In the genomic region with DNA sequence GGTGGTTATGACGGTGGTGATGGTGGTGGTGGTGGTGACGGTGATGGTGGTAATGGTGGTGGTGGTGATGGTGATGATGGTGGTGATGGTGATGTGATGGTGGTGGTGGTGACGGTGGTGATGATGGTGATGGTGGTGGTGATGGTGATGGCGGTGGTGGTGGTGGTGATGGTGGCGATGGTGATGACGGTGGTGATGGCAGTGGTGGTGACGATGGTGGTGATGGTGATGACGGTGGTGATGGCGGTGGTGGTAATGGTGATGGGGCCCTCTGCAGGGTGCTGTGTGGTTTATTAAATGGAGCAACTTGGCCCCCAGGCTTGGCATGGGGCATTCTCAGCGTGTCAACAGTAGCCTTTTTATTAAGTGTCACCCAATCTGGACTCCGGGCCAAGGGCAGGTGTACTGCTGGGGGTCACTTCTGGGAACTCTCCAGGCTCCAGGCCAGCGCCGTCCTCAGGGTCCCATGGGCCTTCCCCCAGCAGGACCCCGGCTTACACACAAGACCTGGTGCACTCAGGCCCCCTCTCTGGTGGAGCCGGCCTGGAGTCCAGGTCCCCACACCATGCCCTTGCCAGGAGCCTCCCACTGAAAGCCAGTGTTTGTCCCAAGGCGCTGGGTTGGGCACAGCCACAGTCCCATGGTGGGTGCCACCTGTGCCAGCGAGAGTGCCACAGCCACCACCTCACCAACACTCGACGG, we compare ENCODE assay signal across 35 cellular contexts. TPM values are rescaled to one million over a fixed set of nuclear protein-coding genes. Genes with fewer than 3 reads are reported as not detected.
"Had no signal": no experiment of that assay in that cellular context is flagged by ENCODE, and none has a peak within 500 bp of the region (broad histone marks: within the 10 kb centered on the region; RNA-seq: fewer than 3 reads in every experiment).

No MANE protein-coding gene starts in this region.

- DNase-seq: dorsolateral prefrontal cortex; effector CD4-positive, alpha-beta T cell; foreskin fibroblast; gastrocnemius medialis; heart left ventricle; left cardiac atrium; left lung; mesenchymal stem cell; naive thymus-derived CD4-positive, alpha-beta T cell; pancreas; retina; stimulated activated CD4-positive, alpha-beta T cell treated with anti-CD3 and anti-CD28 coated beads, Interleukin-12 subunit alpha, Interleukin-12 subunit beta, amount 100 ng/mL, for 4 hours; stimulated activated CD4-positive, alpha-beta T cell treated with anti-CD3 and anti-CD28 coated beads, Interleukin-1b, Interleukin-23, amount 100 ng/mL, for 48 hours; stimulated activated CD4-positive, alpha-beta T cell treated with anti-CD3 and anti-CD28 coated beads, Interleukin-4, amount 100 ng/mL, for 1 hour; stimulated activated CD8-positive, alpha-beta memory T cell treated with anti-CD3 and anti-CD28 coated beads, Interleukin-4, amount 100 ng/mL, for 48 hours; stimulated activated naive CD4-positive, alpha-beta T cell treated with Interleukin-2 at 50 U/mL for 16 hours; stomach; testis; tibial artery had no signal

- H3K9me3 Mint-ChIP-seq: mesothelial cell of epicardium, nephron, type B pancreatic cell had no signal

- H3K36me3 ChIP-seq: gastrocnemius medialis, pancreas had no signal

- ATAC-seq: gastrocnemius medialis; heart left ventricle; left cardiac atrium; left lung; naive thymus-derived CD4-positive, alpha-beta T cell; pancreas; sciatic nerve had no signal

- H3K4me3 Mint-ChIP-seq: mesothelial cell of epicardium, nephron, type B pancreatic cell had no signal

- FAIRE-seq: colon, islet of Langerhans, pancreas had no signal

- H3K9me3 ChIP-seq: gastrocnemius medialis, heart left ventricle, left lung, neutrophil, pancreas, stomach, testis, tibial artery had no signal

- H3K4me1 Mint-ChIP-seq: mesothelial cell of epicardium, nephron had no signal

- H3K36me3 Mint-ChIP-seq: type B pancreatic cell had no signal

- H3K27me3 ChIP-seq: dorsolateral prefrontal cortex, gastrocnemius medialis, heart left ventricle, hepatocyte, left lung, neutrophil, pancreas, stomach, testis, tibial artery had no signal

- H2AFZ ChIP-seq: hepatocyte had no signal

- H3K4me2 ChIP-seq: hepatocyte, smooth muscle cell had no signal

- H3K27ac ChIP-seq: dorsolateral prefrontal cortex, gastrocnemius medialis, heart left ventricle, hepatocyte, left lung, neutrophil, pancreas, stomach, testis, tibial artery had no signal

- H3K4me3 ChIP-seq: dorsolateral prefrontal cortex, gastrocnemius medialis, heart left ventricle, hepatocyte, left lung, pancreas, smooth muscle cell, stomach, testis, tibial artery had no signal

- H3K4me1 ChIP-seq: gastrocnemius medialis, heart left ventricle, left lung, pancreas, stomach, testis, tibial artery had no signal

- H3K27me3 Mint-ChIP-seq: naive thymus-derived CD4-positive, alpha-beta T cell; type B pancreatic cell had no signal

- H3K27ac Mint-ChIP-seq: mesothelial cell of epicardium; naive thymus-derived CD4-positive, alpha-beta T cell; nephron had no signal

RNA-seq across cellular contexts. Expression of a gene that starts 29.1 kb away (rescaled TPM):
- total RNA-seq: gastrocnemius medialis; glomerular endothelial cell; heart left ventricle; kidney epithelial cell; left cardiac atrium; lung microvascular endothelial cell; naive thymus-derived CD4-positive, alpha-beta T cell; omental fat pad; posterior vena cava; pulmonary artery endothelial cell; sciatic nerve; subcutaneous adipose tissue had no signal
- polyA plus RNA-seq: heart left ventricle; naive thymus-derived CD4-positive, alpha-beta T cell; smooth muscle cell had no signal

RNA-seq across cellular contexts. Expression of a gene that starts 31.2 kb away (rescaled TPM):
- polyA plus RNA-seq: naive thymus-derived CD4-positive, alpha-beta T cell had no signal
